Comparison of ENCODE assay signal across 8 cellular contexts in genomic region chr22:20238567-20239062, GRCh38. TPM values are rescaled to one million over a fixed set of nuclear protein-coding genes. Genes with fewer than 3 reads are reported as not detected.
DNase-seq lines count a peak whose midpoint lies in the region; ATAC-seq and TF ChIP-seq lines count a peak whose summit lies in the region.

No MANE protein-coding gene starts in this region.

- ATAC-seq in lung (ENCODE audit: insufficient read depth, low FRiP score), result no peak

- TF ChIP-seq POLR2A in thyroid gland (IDR thresholded peaks at IDR 0.05), result no peak

- H3K27ac ChIP-seq in caudate nucleus (ENCODE audit: low read depth, low read length) (peak overlapping the region; percentile 36), lung (ENCODE audit: low read depth in 1 of 2, low read length in 1 of 2) (peak overlapping the region in 1 of 2 donors; percentile 8), thyroid gland (no peak overlapping the region)

- TF ChIP-seq CTCF in lung (IDR thresholded peaks at IDR 0.05; ENCODE audit: control extremely low read depth, extremely low read depth) (peak; percentile 8), thyroid gland (IDR thresholded peaks at IDR 0.05) (peak in 5 of 6 experiments; percentile 43 to 78 (median 58))

- H3K9me3 ChIP-seq in lung (ENCODE audit: control insufficient read depth in 2 of 2, insufficient read depth in 1 of 2, low read length in 1 of 2), result no peaks in the 10 kb centered on the region
- H3K9me3 ChIP-seq in thyroid gland, result no peaks in the 10 kb centered on the region

- WGBS in lung, 2 donors, result 46 to 56% methylated on average over 8 of the region's 8 CpGs
- 69% methylated on average over 3 of the region's 8 CpGs; no CpG with 5 or more reads in 1 of the 2 donors for WGBS in thyroid gland, 2 donors

- DNase-seq in SIG-M5 treated with dmso at 0.1 percent for 504 hours (lab: John Stamatoyannopoulos, UW; ENCODE audit: unreplicated experiment) (peak; percentile 33), SIG-M5 (lab: John Stamatoyannopoulos, UW) (no peak), T-helper 22 cell (ENCODE audit: low read depth) (peak; percentile 18), caudate nucleus (lab: John Stamatoyannopoulos, UW) (peak in 7 of 61 donors; percentile 6 to 35 (median 29)), lung (ENCODE audit: low spot score) (peak; percentile 60), thyroid gland (peak; percentile 70 to 71), T1000 (lab: John Stamatoyannopoulos, UW) (no peak)
- peak; percentile 36 for DNase-seq in Jurkat, Clone E6-1 (ENCODE audit: low read depth, low spot score)

- H3K27me3 ChIP-seq in lung (ENCODE audit: control insufficient read depth, insufficient read depth) (no peaks in the 10 kb centered on the region), thyroid gland (no peaks in the 10 kb centered on the region)

- H3K36me3 ChIP-seq in lung (ENCODE audit: control insufficient read depth in 2 of 2, insufficient read depth in 2 of 2, low read length in 2 of 2), result no peaks in the 10 kb centered on the region
- no peaks in the 10 kb centered on the region for H3K36me3 ChIP-seq in thyroid gland

- intact Hi-C loops in thyroid gland (cut with DNase I), result no loop called here

- H3K4me1 ChIP-seq in lung (ENCODE audit: control insufficient read depth in 2 of 2, insufficient read depth in 2 of 2, low read length in 2 of 2) (peaks cover 4 to 31% of the 10 kb centered on the region in 2 donors), thyroid gland (peaks cover 4 to 20% of the 10 kb centered on the region in 2 donors)

- no peak overlapping the region for H3K4me3 ChIP-seq in Jurkat, Clone E6-1 (ENCODE audit: low read length)
- no peak overlapping the region for H3K4me3 ChIP-seq in lung
- no peak overlapping the region for H3K4me3 ChIP-seq in thyroid gland (replicated peaks in 1 of 3)

RNA-seq across cellular contexts. Expression of gene RTN4R, which starts 29.5 kb away (rescaled TPM):
- 8.8 TPM for polyA plus RNA-seq in Jurkat, Clone E6-1 (2012; ENCODE audit: insufficient read depth, insufficient read length)
- total RNA-seq in lung, result 1 to 10 TPM; 2.6 to 7.8 TPM
- 1 to 10 TPM; 3.0 to 5.6 TPM for polyA plus RNA-seq in lung
- total RNA-seq in thyroid gland, result 1 to 10 TPM; 4.0 to 8.6 (median 5.9) TPM

Comparison
In these comparisons a context has a peak if more than half of its experiments do, and no peak if none do; other contexts are left out.
1. DNase-seq: peak in SIG-M5 treated with dmso at 0.1 percent for 504 hours (single experiment), Jurkat, Clone E6-1 (single experiment), T-helper 22 cell (single experiment), lung (single experiment) and thyroid gland (2 of 2); none in SIG-M5 (single experiment) and T1000 (single experiment).